15 cellular contexts compared by ENCODE assay signal in genomic region chr20:10609726-10610125, GRCh38.
DNase-seq lines count a peak whose midpoint lies in the region; ATAC-seq, FAIRE-seq and TF ChIP-seq lines count a peak whose summit lies in the region.
"Had no signal": no experiment of that assay in that cellular context is flagged by ENCODE, and none has a peak within 500 bp of the region (broad histone marks: within the 10 kb centered on the region; RNA-seq: fewer than 3 reads in every experiment).

No MANE protein-coding gene starts in this region.

- H3K4me1 Mint-ChIP-seq in astrocyte (ENCODE audit: low read depth, unreplicated experiment), result peaks cover 23% of the 10 kb centered on the region
- H3K4me1 Mint-ChIP-seq: stimulated activated naive CD8-positive, alpha-beta T cell treated with anti-CD3 and anti-CD28 coated beads, Interleukin-15, amount 100 ng/mL, for 72 hours had no signal

- H4K20me1 ChIP-seq in astrocyte (ENCODE audit: insufficient read depth, low read length), result no peaks in the 10 kb centered on the region

- H3K4me1 ChIP-seq in A549, result peaks cover 24% of the 10 kb centered on the region
- peaks cover 17% of the 10 kb centered on the region for H3K4me1 ChIP-seq in astrocyte (ENCODE audit: insufficient read depth, low read length)
- peaks cover 0 to 12% (median 1%) of the 10 kb centered on the region in 4 donors for H3K4me1 ChIP-seq in sigmoid colon

- ATAC-seq in A549 (no peak), left cardiac atrium (peak; percentile 59 to 63)
- ATAC-seq: stimulated activated naive CD8-positive, alpha-beta T cell treated with anti-CD3 and anti-CD28 coated beads, Interleukin-15, amount 100 ng/mL, for 72 hours had no signal

- DNase-seq in A549 (ENCODE audit: low read depth in 1 of 2, low spot score in 1 of 2) (no peak), astrocyte (ENCODE audit: low read depth) (peak; percentile 29), left cardiac atrium (no peak), sigmoid colon (no peak), DMS53 (lab: John Stamatoyannopoulos, UW) (no peak), HT-29 (ENCODE audit: low spot score) (no peak), globus pallidus (ENCODE audit: low spot score) (no peak), NCI-H82 (lab: John Stamatoyannopoulos, UW) (no peak)
- DNase-seq: activated CD4-positive, alpha-beta T cell treated with anti-CD3 and anti-CD28 coated beads, Interleukin-2, amount 50 U/mL, for 4 hours; Calu3; NCI-H1105 treated with DMSO at 0.1 percent for 48 hours; NCI-H510A; stimulated activated naive CD8-positive, alpha-beta T cell treated with anti-CD3 and anti-CD28 coated beads, Interleukin-15, amount 100 ng/mL, for 72 hours had no signal

- TF ChIP-seq RAD21 in A549 (conservative IDR thresholded peaks at IDR 0.05 in 1 of 2, IDR thresholded peaks at IDR 0.05 in 1 of 2), result no peak

- H3K9me3 ChIP-seq in A549 (no peaks in the 10 kb centered on the region), astrocyte (ENCODE audit: insufficient read depth, low read depth, low read length) (no peaks in the 10 kb centered on the region), sigmoid colon (no peaks in the 10 kb centered on the region)

- H3K27ac ChIP-seq in A549 (peak overlapping the region; percentile 22 to 49; a peak in 4 of 6 replicates), astrocyte (ENCODE audit: low read depth, low read length) (peak overlapping the region; percentile 53), sigmoid colon (peak overlapping the region; percentile 37 to 70 (median 62))

- no peak overlapping the region for H3K4me3 Mint-ChIP-seq in astrocyte (ENCODE audit: unreplicated experiment)
- H3K4me3 Mint-ChIP-seq: brain; stimulated activated naive CD8-positive, alpha-beta T cell treated with anti-CD3 and anti-CD28 coated beads, Interleukin-15, amount 100 ng/mL, for 72 hours had no signal

- peak overlapping the region; percentile 50 for H3K9ac ChIP-seq in astrocyte (ENCODE audit: low read length)

- H3K4me3 ChIP-seq in A549, result no peak overlapping the region
- H3K4me3 ChIP-seq in astrocyte (ENCODE audit: insufficient read depth, low read depth, low read length), result no peak overlapping the region
- H3K4me3 ChIP-seq in sigmoid colon, result no peak overlapping the region

- CTCF ChIA-PET in A549 (lab: Yijun Ruan, JAX), result interaction anchor here (0.9 to 2.7 kb wide), 4 partner anchors 18 to 64 kb away, joined by 3 to 10 read pairs (median 4); no protein-coding TSS in a partner anchor

- no peaks in the 10 kb centered on the region for H3K79me2 ChIP-seq in astrocyte (ENCODE audit: insufficient read depth, low read length)

- FAIRE-seq in A549 (lab: Jason Lieb, UNC) (no peak), astrocyte (lab: Jason Lieb, UNC) (no peak)
- FAIRE-seq: A204.1 had no signal

- no peaks in the 10 kb centered on the region for H3K36me3 ChIP-seq in astrocyte (ENCODE audit: insufficient read depth, low read length)
- H3K36me3 ChIP-seq in sigmoid colon, result no peaks in the 10 kb centered on the region

- POLR2A ChIA-PET in A549 (lab: Yijun Ruan, JAX), result interaction anchor here (0.9 kb wide), 1 partner anchor 13 kb away, joined by 3 read pairs; no protein-coding TSS in a partner anchor

- TF ChIP-seq POLR2A in A549 (IDR thresholded peaks at IDR 0.05; ENCODE audit: low read length) (no peak), sigmoid colon (IDR thresholded peaks at IDR 0.05) (no peak)

- peaks cover 7% of the 10 kb centered on the region for H3K36me3 Mint-ChIP-seq in astrocyte (ENCODE audit: low read depth, unreplicated experiment)

- no peaks in the 10 kb centered on the region for H3K27me3 ChIP-seq in astrocyte (ENCODE audit: insufficient read depth, low read length)
- no peaks in the 10 kb centered on the region for H3K27me3 ChIP-seq in sigmoid colon

- no peak overlapping the region for H2AFZ ChIP-seq in astrocyte (ENCODE audit: low read depth, low read length)

- H3K27ac Mint-ChIP-seq in astrocyte (ENCODE audit: unreplicated experiment), result peak overlapping the region; percentile 77

- H3K4me2 ChIP-seq in A549 (no peak overlapping the region), astrocyte (ENCODE audit: low read length) (peak overlapping the region; percentile 51)

- intact Hi-C loops in left cardiac atrium (cut with DNase I) (no loop called here), sigmoid colon (cut with DNase I) (loop anchor here (5.0 kb wide), 1 partner anchor 63 kb away; the partner anchor contains the start of gene JAG1)

- no peak for TF ChIP-seq EP300 in A549 (IDR thresholded peaks at IDR 0.05)
- no peak for TF ChIP-seq EP300 in sigmoid colon (IDR thresholded peaks at IDR 0.05)

- no peaks in the 10 kb centered on the region for H3K27me3 Mint-ChIP-seq in astrocyte (ENCODE audit: low read depth, unreplicated experiment)
- H3K27me3 Mint-ChIP-seq: brain; stimulated activated naive CD8-positive, alpha-beta T cell treated with anti-CD3 and anti-CD28 coated beads, Interleukin-15, amount 100 ng/mL, for 72 hours had no signal

- TF ChIP-seq CTCF in A549 (IDR thresholded peaks at IDR 0.05), result no peak
- TF ChIP-seq CTCF in astrocyte (IDR thresholded peaks at IDR 0.05; ENCODE audit: insufficient read depth, low read depth, low read length), result no peak
- TF ChIP-seq CTCF in sigmoid colon (IDR thresholded peaks at IDR 0.05), result no peak

- peaks cover 3% of the 10 kb centered on the region for H3K9me3 Mint-ChIP-seq in astrocyte (ENCODE audit: unreplicated experiment)
- H3K9me3 Mint-ChIP-seq: brain; stimulated activated naive CD8-positive, alpha-beta T cell treated with anti-CD3 and anti-CD28 coated beads, Interleukin-15, amount 100 ng/mL, for 72 hours had no signal

TF ChIP-seq in A549, 52 proteins besides CTCF, POLR2A, EP300 and RAD21:
- TF ChIP-seq BCL3 (IDR thresholded peaks at IDR 0.05), result no peak
- TF ChIP-seq ZNF302 (CRISPR knock-in tag; IDR thresholded peaks at IDR 0.05), result no peak
- TF ChIP-seq ESRRA (IDR thresholded peaks at IDR 0.05; ENCODE audit: borderline replicate concordance, low read length), result no peak
- no peak for TF ChIP-seq FOXS1 (CRISPR knock-in tag; IDR thresholded peaks at IDR 0.05)
- TF ChIP-seq, protein P1, sequence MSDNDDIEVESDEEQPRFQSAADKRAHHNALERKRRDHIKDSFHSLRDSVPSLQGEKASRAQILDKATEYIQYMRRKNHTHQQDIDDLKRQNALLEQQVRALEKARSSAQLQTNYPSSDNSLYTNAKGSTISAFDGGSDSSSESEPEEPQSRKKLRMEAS (IDR thresholded peaks at IDR 0.05), result no peak
- TF ChIP-seq NPAS2 (CRISPR knock-in tag; IDR thresholded peaks at IDR 0.05; ENCODE audit: borderline replicate concordance), result no peak
- TF ChIP-seq, protein P2, sequence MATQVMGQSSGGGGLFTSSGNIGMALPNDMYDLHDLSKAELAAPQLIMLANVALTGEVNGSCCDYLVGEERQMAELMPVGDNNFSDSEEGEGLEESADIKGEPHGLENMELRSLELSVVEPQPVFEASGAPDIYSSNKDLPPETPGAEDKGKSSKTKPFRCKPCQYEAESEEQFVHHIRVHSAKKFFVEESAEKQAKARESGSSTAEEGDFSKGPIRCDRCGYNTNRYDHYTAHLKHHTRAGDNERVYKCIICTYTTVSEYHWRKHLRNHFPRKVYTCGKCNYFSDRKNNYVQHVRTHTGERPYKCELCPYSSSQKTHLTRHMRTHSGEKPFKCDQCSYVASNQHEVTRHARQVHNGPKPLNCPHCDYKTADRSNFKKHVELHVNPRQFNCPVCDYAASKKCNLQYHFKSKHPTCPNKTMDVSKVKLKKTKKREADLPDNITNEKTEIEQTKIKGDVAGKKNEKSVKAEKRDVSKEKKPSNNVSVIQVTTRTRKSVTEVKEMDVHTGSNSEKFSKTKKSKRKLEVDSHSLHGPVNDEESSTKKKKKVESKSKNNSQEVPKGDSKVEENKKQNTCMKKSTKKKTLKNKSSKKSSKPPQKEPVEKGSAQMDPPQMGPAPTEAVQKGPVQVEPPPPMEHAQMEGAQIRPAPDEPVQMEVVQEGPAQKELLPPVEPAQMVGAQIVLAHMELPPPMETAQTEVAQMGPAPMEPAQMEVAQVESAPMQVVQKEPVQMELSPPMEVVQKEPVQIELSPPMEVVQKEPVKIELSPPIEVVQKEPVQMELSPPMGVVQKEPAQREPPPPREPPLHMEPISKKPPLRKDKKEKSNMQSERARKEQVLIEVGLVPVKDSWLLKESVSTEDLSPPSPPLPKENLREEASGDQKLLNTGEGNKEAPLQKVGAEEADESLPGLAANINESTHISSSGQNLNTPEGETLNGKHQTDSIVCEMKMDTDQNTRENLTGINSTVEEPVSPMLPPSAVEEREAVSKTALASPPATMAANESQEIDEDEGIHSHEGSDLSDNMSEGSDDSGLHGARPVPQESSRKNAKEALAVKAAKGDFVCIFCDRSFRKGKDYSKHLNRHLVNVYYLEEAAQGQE (IDR thresholded peaks at IDR 0.05), result no peak
- no peak for TF ChIP-seq PBX3 (IDR thresholded peaks at IDR 0.05)
- TF ChIP-seq EHF (CRISPR knock-in tag; IDR thresholded peaks at IDR 0.05), result no peak
- no peak for TF ChIP-seq FOSL2 (IDR thresholded peaks at IDR 0.05)
- no peak for TF ChIP-seq FOSL2 (CRISPR knock-in tag; IDR thresholded peaks at IDR 0.05)
- TF ChIP-seq GATA3 (IDR thresholded peaks at IDR 0.05; ENCODE audit: borderline replicate concordance), result no peak

Comparison
In these comparisons a context has a peak if more than half of its experiments do, and no peak if none do; other contexts are left out.
1. ATAC-seq: peak in left cardiac atrium (2 of 2); none in A549 (0 of 2).
2. Peak in every context shown above with its lines, with median percentiles within 50 percentile points of each other: H3K27ac ChIP-seq.